22 cellular contexts compared by ENCODE assay signal in genomic region chr10:89588671-89589070, GRCh38. TPM values are rescaled to one million over a fixed set of nuclear protein-coding genes. Genes with fewer than 3 reads are reported as not detected.
"Had no signal": no experiment of that assay in that cellular context is flagged by ENCODE, and none has a peak within 500 bp of the region (broad histone marks: within the 10 kb centered on the region; RNA-seq: fewer than 3 reads in every experiment).

No MANE protein-coding gene starts in this region.

- H3K27ac ChIP-seq: epithelial cell of prostate, lower lobe of right lung, tibial nerve, vagina had no signal

- DNase-seq: activated CD4-positive, alpha-beta T cell treated with anti-CD3 and anti-CD28 coated beads, Interleukin-2, amount 50 U/mL, for 4 hours; activated CD4-positive, CD25-positive, alpha-beta regulatory T cell treated with anti-CD3 and anti-CD28 coated beads, Interleukin-2, amount 50 U/mL, for 72 hours; activated naive CD4-positive, alpha-beta T cell treated with Interleukin-2 at 50 U/mL for 16 hours; activated naive CD8-positive, alpha-beta T cell treated with anti-CD3 and anti-CD28 coated beads, Interleukin-2, amount 50 U/mL, for 24 hours; activated T-cell treated with anti-CD3 and anti-CD28 coated beads for 4 hours; central memory CD4-positive, alpha-beta T cell; effector memory CD8-positive, alpha-beta T cell; kidney glomerular epithelial cell; lower lobe of right lung; midbrain; retina; small intestine; stimulated activated CD4-positive, alpha-beta T cell treated with anti-CD3 and anti-CD28 coated beads, Interleukin-4, amount 100 ng/mL, for 24 hours; stimulated activated naive CD4-positive, alpha-beta T cell treated with Interleukin-2 at 50 U/mL for 16 hours; substantia nigra had no signal

- H3K4me3 ChIP-seq: lower lobe of right lung, tibial nerve, vagina had no signal

- H3K27me3 ChIP-seq: tibial nerve, vagina had no signal

- H3K36me3 ChIP-seq: lower lobe of right lung, tibial nerve, vagina had no signal

- FAIRE-seq: astrocyte, small intestine had no signal

- ATAC-seq: activated naive CD8-positive, alpha-beta T cell treated with anti-CD3 and anti-CD28 coated beads, Interleukin-2, amount 50 U/mL, for 24 hours; activated T-helper 17 cell treated with anti-CD3 and anti-CD28 coated beads, Interleukin-2, amount 50 U/mL, for 72 hours; effector memory CD8-positive, alpha-beta T cell; lower lobe of right lung; SK-N-SH treated with all-trans-retinoic acid at 6 μM for 48 hours had no signal

- H3K4me1 ChIP-seq: lower lobe of right lung, vagina had no signal

- H3K9me3 ChIP-seq: lower lobe of right lung, tibial nerve, vagina had no signal

RNA-seq across cellular contexts. Expression of gene SLC16A12, which starts 53.3 kb away (rescaled TPM):
- total RNA-seq: activated T-helper 17 cell treated with anti-CD3 and anti-CD28 coated beads, Interleukin-2, amount 50 U/mL, for 72 hours; T-helper 1 cell treated with Interleukin-12 subunit alpha and Interleukin-12 subunit beta and Interleukin-4 antibody, amounts not matched to agents 30 ng/mL and 1 ng/mL, for 36 hours had no signal
